In the genomic region with DNA sequence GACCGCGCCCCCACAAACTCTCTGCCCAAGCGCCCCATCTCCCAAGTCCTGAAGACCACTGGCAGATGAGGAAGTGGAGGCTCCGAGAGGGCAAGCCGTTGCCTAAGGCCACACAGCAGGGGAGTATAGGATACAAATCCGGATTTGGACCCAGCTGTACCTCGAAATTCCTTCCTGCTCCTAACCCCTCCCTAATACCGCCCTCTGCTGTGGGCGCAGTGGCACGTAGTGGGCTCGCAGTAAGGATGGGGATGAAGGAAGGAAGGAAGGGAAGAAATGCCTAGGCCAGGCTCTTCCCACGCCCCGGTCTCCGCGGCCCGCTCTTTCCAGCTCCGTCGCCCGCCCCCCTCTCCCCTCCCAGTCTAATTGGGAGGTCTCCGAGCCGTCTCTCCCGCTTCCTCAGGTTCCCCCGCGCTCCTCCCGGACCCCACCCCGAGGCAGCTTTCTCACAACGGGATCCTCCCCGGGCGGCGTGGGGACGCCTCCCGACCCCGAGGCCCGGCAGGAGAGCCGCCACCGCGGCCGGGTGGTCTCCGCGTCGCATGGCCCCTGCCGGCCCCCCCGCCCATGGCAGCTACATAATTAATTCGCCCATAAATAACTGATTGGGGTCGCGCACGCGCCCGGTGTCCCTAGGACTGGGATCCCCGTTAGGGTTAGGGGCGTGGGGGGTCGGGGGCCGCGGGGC, we compare ENCODE assay signal across 8 cellular contexts.
DNase-seq lines count a peak whose midpoint lies in the region; ATAC-seq and FAIRE-seq lines count a peak whose summit lies in the region.

No MANE protein-coding gene starts in this region.

- 0 out of 2 replicates have a peak overlapping the region, but pooled peaks have one; percentile 15 for H3K9ac ChIP-seq in iPS-20b (ENCODE audit: low read depth, low read length)

- DNase-seq in NCI-H1092 treated with DMSO at 0.1 percent for 48 hours (lab: John Stamatoyannopoulos, UW), result peak; percentile 47
- no peak for DNase-seq in NCI-H1092 (lab: John Stamatoyannopoulos, UW)
- DNase-seq in activated naive CD8-positive, alpha-beta T cell treated with anti-CD3 and anti-CD28 coated beads, Interleukin-2, amount 50 U/mL, for 24 hours, result no peak
- DNase-seq in small intestine, result no peak
- DNase-seq in SW480 (ENCODE audit: low spot score), result no peak
- no peak for DNase-seq in stimulated activated naive CD4-positive, alpha-beta T cell treated with Interleukin-2 at 50 U/mL for 16 hours (lab: John Stamatoyannopoulos, UW)

- peak overlapping the region; percentile 34 for H3K4me3 Mint-ChIP-seq in activated naive CD8-positive, alpha-beta T cell treated with anti-CD3 and anti-CD28 coated beads, Interleukin-2, amount 50 U/mL, for 24 hours

- no peak overlapping the region for H3K27ac ChIP-seq in iPS-20b (ENCODE audit: low read length)
- peak overlapping the region; percentile 66 to 99 for H3K27ac ChIP-seq in small intestine (ENCODE audit: low read depth in 1 of 2, low read length in 1 of 2)

- FAIRE-seq in small intestine (lab: Jason Lieb, UNC), result no peak

- H3K36me3 ChIP-seq in iPS-20b (ENCODE audit: insufficient read depth, low read depth, low read length), result no peaks in the 10 kb centered on the region
- H3K36me3 ChIP-seq in small intestine (ENCODE audit: control insufficient read depth in 2 of 2, insufficient read depth in 2 of 2, low read length in 2 of 2), result no peaks in the 10 kb centered on the region

- peak overlapping the region; percentile 42 for H3K27ac Mint-ChIP-seq in activated naive CD8-positive, alpha-beta T cell treated with anti-CD3 and anti-CD28 coated beads, Interleukin-2, amount 50 U/mL, for 24 hours

- H3K9me3 Mint-ChIP-seq in activated naive CD8-positive, alpha-beta T cell treated with anti-CD3 and anti-CD28 coated beads, Interleukin-2, amount 50 U/mL, for 24 hours, result no peaks in the 10 kb centered on the region

- WGBS in small intestine, 3 donors, result 11 to 12% (median 11%) methylated on average over 45 to 54 of the region's 54 CpGs

- peaks cover 43% of the 10 kb centered on the region for H3K4me1 Mint-ChIP-seq in activated naive CD8-positive, alpha-beta T cell treated with anti-CD3 and anti-CD28 coated beads, Interleukin-2, amount 50 U/mL, for 24 hours

- H3K9me3 ChIP-seq in iPS-20b (ENCODE audit: insufficient read depth, low read depth, low read length), result no peaks in the 10 kb centered on the region
- no peaks in the 10 kb centered on the region for H3K9me3 ChIP-seq in small intestine (ENCODE audit: control insufficient read depth, low read depth)

- H3K4me1 ChIP-seq in iPS-20b (ENCODE audit: insufficient read depth, low read length), result peaks cover 8% of the 10 kb centered on the region; the same call in 1 of the 2 replicates
- H3K4me1 ChIP-seq in small intestine (ENCODE audit: control insufficient read depth in 2 of 2, insufficient read depth in 1 of 2, low read depth in 1 of 2, low read length in 1 of 2), result peaks cover 0 to 3% of the 10 kb centered on the region in 2 donors

- no peaks in the 10 kb centered on the region for H3K36me3 Mint-ChIP-seq in activated naive CD8-positive, alpha-beta T cell treated with anti-CD3 and anti-CD28 coated beads, Interleukin-2, amount 50 U/mL, for 24 hours (ENCODE audit: low read depth)

- peaks cover 3% of the 10 kb centered on the region for H3K27me3 Mint-ChIP-seq in activated naive CD8-positive, alpha-beta T cell treated with anti-CD3 and anti-CD28 coated beads, Interleukin-2, amount 50 U/mL, for 24 hours

- H3K4me3 ChIP-seq in iPS-20b (ENCODE audit: low read length) (peak overlapping the region; percentile 56; the same call in 1 of the 2 replicates), small intestine (ENCODE audit: low read depth in 1 of 2, low read length in 2 of 2) (peak overlapping the region; percentile 30 to 61)

- peaks cover 66% of the 10 kb centered on the region for H3K27me3 ChIP-seq in iPS-20b (ENCODE audit: insufficient read depth, low read length)
- no peaks in the 10 kb centered on the region for H3K27me3 ChIP-seq in small intestine (ENCODE audit: control insufficient read depth in 2 of 2, insufficient read depth in 2 of 2, low read length in 2 of 2)

- no peak for ATAC-seq in activated naive CD8-positive, alpha-beta T cell treated with anti-CD3 and anti-CD28 coated beads, Interleukin-2, amount 50 U/mL, for 24 hours
- no peak for ATAC-seq in GM18861 (IDR thresholded peaks at IDR 0.05; ENCODE audit: unreplicated experiment)
